ENCODE assay signal across 9 cellular contexts in the genomic region with DNA sequence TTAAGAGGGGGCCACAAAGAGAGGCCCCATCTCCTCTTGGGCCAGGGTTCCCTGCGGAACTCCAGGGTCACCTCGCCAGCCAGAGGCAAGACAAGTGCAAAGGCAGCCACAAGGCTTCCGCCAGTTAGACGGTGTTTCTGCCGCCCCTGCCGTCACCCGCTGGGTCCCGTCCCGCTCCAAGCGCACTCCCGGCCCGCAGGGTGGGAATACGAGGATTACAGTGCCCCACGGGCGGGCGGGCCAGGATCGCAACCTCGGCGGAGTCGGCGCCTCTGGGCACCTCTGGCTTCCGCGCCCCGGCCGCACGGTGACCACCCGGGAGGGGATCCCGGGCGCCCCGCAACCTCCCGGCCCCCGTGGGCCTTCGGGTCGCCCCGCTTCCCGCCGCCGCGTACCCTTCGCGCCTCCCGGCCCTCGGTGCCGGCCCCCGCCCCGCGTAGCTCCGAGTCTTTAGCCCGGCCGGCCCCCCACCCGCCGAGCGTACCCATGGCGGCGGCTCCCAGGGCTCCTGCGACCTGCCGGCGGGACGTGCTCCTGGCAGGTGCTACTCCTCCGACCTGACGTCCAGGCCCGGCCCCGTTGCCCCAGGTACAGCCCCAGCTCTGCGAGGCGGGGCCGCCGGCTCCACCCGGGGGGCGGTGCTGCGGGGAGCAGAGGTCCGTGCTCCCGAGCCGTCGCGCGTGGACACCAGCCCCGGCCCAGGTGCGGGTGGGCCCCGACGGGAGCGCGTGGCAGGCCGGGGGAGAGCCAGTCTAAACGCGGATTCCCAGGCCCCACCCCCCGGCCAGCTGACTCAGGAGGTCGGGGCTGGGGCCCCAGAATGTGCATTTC. TPM values are rescaled to one million over a fixed set of nuclear protein-coding genes. Genes with fewer than 3 reads are reported as not detected.
DNase-seq lines count a peak whose midpoint lies in the region; ATAC-seq and TF ChIP-seq lines count a peak whose summit lies in the region.
"Had no signal": no experiment of that assay in that cellular context is flagged by ENCODE, and none has a peak within 500 bp of the region (broad histone marks: within the 10 kb centered on the region; RNA-seq: fewer than 3 reads in every experiment).

A gene with protein sequence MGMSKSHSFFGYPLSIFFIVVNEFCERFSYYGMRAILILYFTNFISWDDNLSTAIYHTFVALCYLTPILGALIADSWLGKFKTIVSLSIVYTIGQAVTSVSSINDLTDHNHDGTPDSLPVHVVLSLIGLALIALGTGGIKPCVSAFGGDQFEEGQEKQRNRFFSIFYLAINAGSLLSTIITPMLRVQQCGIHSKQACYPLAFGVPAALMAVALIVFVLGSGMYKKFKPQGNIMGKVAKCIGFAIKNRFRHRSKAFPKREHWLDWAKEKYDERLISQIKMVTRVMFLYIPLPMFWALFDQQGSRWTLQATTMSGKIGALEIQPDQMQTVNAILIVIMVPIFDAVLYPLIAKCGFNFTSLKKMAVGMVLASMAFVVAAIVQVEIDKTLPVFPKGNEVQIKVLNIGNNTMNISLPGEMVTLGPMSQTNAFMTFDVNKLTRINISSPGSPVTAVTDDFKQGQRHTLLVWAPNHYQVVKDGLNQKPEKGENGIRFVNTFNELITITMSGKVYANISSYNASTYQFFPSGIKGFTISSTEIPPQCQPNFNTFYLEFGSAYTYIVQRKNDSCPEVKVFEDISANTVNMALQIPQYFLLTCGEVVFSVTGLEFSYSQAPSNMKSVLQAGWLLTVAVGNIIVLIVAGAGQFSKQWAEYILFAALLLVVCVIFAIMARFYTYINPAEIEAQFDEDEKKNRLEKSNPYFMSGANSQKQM (minus strand): TSS at position 562 of the 831 bp plus-strand sequence. CDS start 74 bp downstream, at position 488.

- H3K27ac ChIP-seq in breast epithelium (no peak within 1 kb of the TSS), vagina (no peak within 1 kb of the TSS)

- H3K36me3 Mint-ChIP-seq in MCF 10A (ENCODE audit: insufficient read depth, unreplicated experiment): no peaks in the 10 kb centered on the region

- intact Hi-C loops in breast epithelium (cut with DNase I; ENCODE audit: low total_unique reads) (no loop called here), MCF 10A (cut with micrococcal nuclease) (no loop called here), vagina (cut with DNase I) (no loop called here)

- H3K9me3 Mint-ChIP-seq in MCF 10A (ENCODE audit: unreplicated experiment): peaks cover 9% of the 10 kb centered on the region

- POLR2A ChIA-PET in MCF 10A (lab: Yijun Ruan, JAX): interaction anchor here (0.8 kb wide), 1 partner anchor 1255 kb away, joined by 4 read pairs; no protein-coding TSS in a partner anchor

- no TSS peak for BruUV-seq in MCF 10A (replicated peaks; lab: Mats Ljungman, UMichigan)

- CTCF ChIA-PET in MCF 10A (lab: Yijun Ruan, JAX): no interaction called here

- TF ChIP-seq POLR2A in breast epithelium (IDR thresholded peaks at IDR 0.05) (no peak), vagina (IDR thresholded peaks at IDR 0.05) (no peak)

- H3K4me1 ChIP-seq in breast epithelium: peaks cover 0 to 5% of the 10 kb centered on the region in 2 donors
- H3K4me1 ChIP-seq in mucosa of stomach (ENCODE audit: control insufficient read depth, insufficient read depth, low read length): peaks cover 15% of the 10 kb centered on the region
- H3K4me1 ChIP-seq in vagina: peaks cover 17% of the 10 kb centered on the region

- peaks cover 0 to 4% of the 10 kb centered on the region in 2 donors for H3K9me3 ChIP-seq in breast epithelium
- no peaks in the 10 kb centered on the region for H3K9me3 ChIP-seq in mucosa of stomach (ENCODE audit: control insufficient read depth, low read length)
- no peaks in the 10 kb centered on the region for H3K9me3 ChIP-seq in vagina

- no peaks in the 10 kb centered on the region for H3K27me3 Mint-ChIP-seq in MCF 10A (ENCODE audit: insufficient read depth, unreplicated experiment)

- peaks cover under 1% of the 10 kb centered on the region for H3K4me1 Mint-ChIP-seq in MCF 10A (ENCODE audit: insufficient read depth, unreplicated experiment)

- H3K9ac ChIP-seq in mucosa of stomach (ENCODE audit: low read length): peak within 1 kb of the TSS; percentile 48

- H3K4me3 Mint-ChIP-seq in MCF 10A (ENCODE audit: unreplicated experiment): no peak within 1 kb of the TSS

- DNase-seq in breast epithelium (ENCODE audit: low spot score in 2 of 2) (no peak), MCF 10A (ENCODE audit: unreplicated experiment) (no peak), epithelial cell of proximal tubule (ENCODE audit: low read depth) (no peak), vagina (ENCODE audit: extremely low spot score in 2 of 2) (no peak), NCI-H1048 (lab: John Stamatoyannopoulos, UW) (no peak)
- DNase-seq in stimulated activated naive CD4-positive, alpha-beta T cell treated with Interleukin-2 at 50 U/mL for 16 hours (lab: John Stamatoyannopoulos, UW): no peak
- DNase-seq: NCI-H2081 treated with DMSO at 0.1 percent for 48 hours had no signal

- H3K27me3 ChIP-seq in breast epithelium: peaks cover 5 to 25% of the 10 kb centered on the region in 2 donors
- H3K27me3 ChIP-seq in mucosa of stomach (ENCODE audit: control insufficient read depth, insufficient read depth, low read length): peaks cover 27% of the 10 kb centered on the region
- no peaks in the 10 kb centered on the region for H3K27me3 ChIP-seq in vagina

- peak within 1 kb of the TSS; percentile 26 to 72 (median 46) for H3K4me3 ChIP-seq in breast epithelium
- H3K4me3 ChIP-seq in epithelial cell of proximal tubule (ENCODE audit: low read depth, low read length): peak within 1 kb of the TSS; percentile 52
- H3K4me3 ChIP-seq in mucosa of stomach (ENCODE audit: low read length): peak within 1 kb of the TSS; percentile 15
- H3K4me3 ChIP-seq in vagina: peak within 1 kb of the TSS; percentile 26 to 43

- H3K27ac Mint-ChIP-seq in MCF 10A (ENCODE audit: low read depth, unreplicated experiment): no peak within 1 kb of the TSS

- no peaks in the 10 kb centered on the region for H3K36me3 ChIP-seq in breast epithelium
- H3K36me3 ChIP-seq in mucosa of stomach (ENCODE audit: control insufficient read depth, insufficient read depth, low read length): no peaks in the 10 kb centered on the region
- no peaks in the 10 kb centered on the region for H3K36me3 ChIP-seq in vagina

- TF ChIP-seq CTCF in breast epithelium (IDR thresholded peaks at IDR 0.05): no peak
- no peak for TF ChIP-seq CTCF in MCF 10A (IDR thresholded peaks at IDR 0.05; ENCODE audit: unreplicated experiment)
- TF ChIP-seq CTCF in epithelial cell of proximal tubule (conservative IDR thresholded peaks at IDR 0.05; ENCODE audit: low read depth, low read length): no peak
- no peak for TF ChIP-seq CTCF in vagina (IDR thresholded peaks at IDR 0.05)

- ATAC-seq in HG02884 (IDR thresholded peaks at IDR 0.05; ENCODE audit: unreplicated experiment): no peak

RNA-seq across cellular contexts. Expression of the gene that starts here (rescaled TPM):
- total RNA-seq in breast epithelium: 1 to 10 TPM in 1 of 3 donors, not detected in 2; 1.3 TPM
- total RNA-seq in MCF 10A (2022): not detected in 2 replicates
- total RNA-seq in epithelial cell of proximal tubule: 1.2 and 4.6 TPM in 2 replicates
- total RNA-seq in vagina: 7.4 TPM
